In the genomic region with DNA sequence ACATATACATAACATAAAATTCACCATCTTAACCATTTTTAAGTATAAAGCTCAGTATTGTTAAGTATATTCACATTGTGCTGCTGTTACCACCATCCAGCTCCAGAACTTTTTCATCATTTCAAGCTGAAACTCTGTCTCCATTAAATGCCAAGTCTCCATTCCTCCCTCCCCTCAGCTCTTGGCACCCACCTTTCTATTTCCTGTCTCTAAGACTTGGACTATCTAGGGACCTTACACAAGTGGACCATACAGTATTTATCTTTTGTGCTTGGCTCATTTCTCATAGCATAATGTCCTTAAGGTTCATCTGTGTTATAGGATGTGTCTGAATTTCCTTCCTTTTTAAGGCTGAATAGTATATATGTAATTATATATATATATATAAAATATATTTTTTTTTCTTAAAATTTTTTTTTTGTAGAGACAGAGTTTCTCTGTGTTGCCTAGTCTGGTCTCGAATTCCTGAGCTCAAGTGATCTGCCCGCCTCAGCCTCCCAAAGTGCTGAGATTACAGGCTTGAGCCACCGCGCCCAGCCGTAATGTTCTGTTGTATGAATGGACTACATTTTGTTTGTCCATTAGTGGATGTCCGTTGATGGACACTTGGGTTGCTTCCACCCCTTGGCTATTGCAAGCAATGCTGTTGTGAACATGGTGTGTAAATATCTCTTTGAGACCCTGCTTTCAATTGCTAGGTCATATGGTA, we compare ENCODE assay signal across 1 cellular context.
TF ChIP-seq lines count a peak whose summit lies in the region.

No MANE protein-coding gene starts in this region.

TF ChIP-seq in GM23338, 12 proteins besides CTCF, POLR2A, EP300 and RAD21:
- no peak for TF ChIP-seq ZNF462 (CRISPR knock-in tag; IDR thresholded peaks at IDR 0.05)
- no peak for TF ChIP-seq JUNB (IDR thresholded peaks at IDR 0.05; ENCODE audit: unreplicated experiment)
- TF ChIP-seq NANOG (IDR thresholded peaks at IDR 0.05; ENCODE audit: borderline replicate concordance), result no peak
- TF ChIP-seq EZH2 (IDR thresholded peaks at IDR 0.05; ENCODE audit: low read depth, unreplicated experiment), result no peak
- TF ChIP-seq CREB1 (CRISPR knock-in tag; IDR thresholded peaks at IDR 0.05; ENCODE audit: low read depth), result no peak
- no peak for TF ChIP-seq ZNF331 (CRISPR knock-in tag; IDR thresholded peaks at IDR 0.05; ENCODE audit: low read depth)
- TF ChIP-seq STAT1 (IDR thresholded peaks at IDR 0.05; ENCODE audit: unreplicated experiment), result no peak
- TF ChIP-seq, protein P1, sequence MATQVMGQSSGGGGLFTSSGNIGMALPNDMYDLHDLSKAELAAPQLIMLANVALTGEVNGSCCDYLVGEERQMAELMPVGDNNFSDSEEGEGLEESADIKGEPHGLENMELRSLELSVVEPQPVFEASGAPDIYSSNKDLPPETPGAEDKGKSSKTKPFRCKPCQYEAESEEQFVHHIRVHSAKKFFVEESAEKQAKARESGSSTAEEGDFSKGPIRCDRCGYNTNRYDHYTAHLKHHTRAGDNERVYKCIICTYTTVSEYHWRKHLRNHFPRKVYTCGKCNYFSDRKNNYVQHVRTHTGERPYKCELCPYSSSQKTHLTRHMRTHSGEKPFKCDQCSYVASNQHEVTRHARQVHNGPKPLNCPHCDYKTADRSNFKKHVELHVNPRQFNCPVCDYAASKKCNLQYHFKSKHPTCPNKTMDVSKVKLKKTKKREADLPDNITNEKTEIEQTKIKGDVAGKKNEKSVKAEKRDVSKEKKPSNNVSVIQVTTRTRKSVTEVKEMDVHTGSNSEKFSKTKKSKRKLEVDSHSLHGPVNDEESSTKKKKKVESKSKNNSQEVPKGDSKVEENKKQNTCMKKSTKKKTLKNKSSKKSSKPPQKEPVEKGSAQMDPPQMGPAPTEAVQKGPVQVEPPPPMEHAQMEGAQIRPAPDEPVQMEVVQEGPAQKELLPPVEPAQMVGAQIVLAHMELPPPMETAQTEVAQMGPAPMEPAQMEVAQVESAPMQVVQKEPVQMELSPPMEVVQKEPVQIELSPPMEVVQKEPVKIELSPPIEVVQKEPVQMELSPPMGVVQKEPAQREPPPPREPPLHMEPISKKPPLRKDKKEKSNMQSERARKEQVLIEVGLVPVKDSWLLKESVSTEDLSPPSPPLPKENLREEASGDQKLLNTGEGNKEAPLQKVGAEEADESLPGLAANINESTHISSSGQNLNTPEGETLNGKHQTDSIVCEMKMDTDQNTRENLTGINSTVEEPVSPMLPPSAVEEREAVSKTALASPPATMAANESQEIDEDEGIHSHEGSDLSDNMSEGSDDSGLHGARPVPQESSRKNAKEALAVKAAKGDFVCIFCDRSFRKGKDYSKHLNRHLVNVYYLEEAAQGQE (IDR thresholded peaks at IDR 0.05; ENCODE audit: unreplicated experiment), result no peak
- no peak for TF ChIP-seq ETS1 (IDR thresholded peaks at IDR 0.05)
- no peak for TF ChIP-seq EZH2phosphoT487 (IDR thresholded peaks at IDR 0.05; ENCODE audit: unreplicated experiment)
